In genomic region chr20:37108676-37109075, GRCh38 we compare ENCODE assay signal across 16 cellular contexts. TPM values are rescaled to one million over a fixed set of nuclear protein-coding genes. Genes with fewer than 3 reads are reported as not detected.
A peak's percentile ranks its signal among the peaks of the same experiment; 100 is the strongest.
DNase-seq lines count a peak whose midpoint lies in the region; ATAC-seq, FAIRE-seq and TF ChIP-seq lines count a peak whose summit lies in the region.
"Had no signal": no experiment of that assay in that cellular context is flagged by ENCODE, and none has a peak within 500 bp of the region (broad histone marks: within the 10 kb centered on the region; RNA-seq: fewer than 3 reads in every experiment).

No MANE protein-coding gene starts in this region.

- H3K27ac Mint-ChIP-seq in activated CD4-positive, alpha-beta memory T cell treated with anti-CD3 and anti-CD28 coated beads for 36 hours, result no peak overlapping the region

- peak; percentile 47 for ATAC-seq in HepG2
- ATAC-seq in right lobe of liver, result no peak
- ATAC-seq in PC-3, result no peak

- H4K20me1 ChIP-seq in HepG2 (ENCODE audit: insufficient read depth, low read length), result no peaks in the 10 kb centered on the region
- H4K20me1 ChIP-seq in PC-3 (ENCODE audit: low read length), result no peaks in the 10 kb centered on the region
- H4K20me1 ChIP-seq: BLaER1 had no signal

- TF ChIP-seq POLR2A in HepG2 (IDR thresholded peaks at IDR 0.05; ENCODE audit: insufficient read depth in 1 of 2, low read depth in 2 of 2, low read length in 2 of 2) (no peak), right lobe of liver (IDR thresholded peaks at IDR 0.05) (no peak)

- DNase-seq in HepG2 (ENCODE audit: low spot score) (no peak), right lobe of liver (no peak), PC-3 (peak; percentile 12), bronchial epithelial cell (ENCODE audit: low read depth) (peak; percentile 47), LoVo (ENCODE audit: low spot score) (no peak), anterior cingulate cortex (lab: John Stamatoyannopoulos, UW) (no peak)
- DNase-seq in activated CD4-positive, alpha-beta memory T cell treated with anti-CD3 and anti-CD28 coated beads for 36 hours, result no peak
- DNase-seq: 8988T; AML-193; CD8-positive, alpha-beta memory T cell; DND-41; H7 had no signal

- CTCF ChIA-PET in HepG2 (lab: Yijun Ruan, JAX; ENCODE audit: low intra/inter-chr PET ratio, low total read pairs), result no interaction called here
- CTCF ChIA-PET in PC-3 (lab: Charles Lee), result no interaction called here
- CTCF ChIA-PET in activated CD4-positive, alpha-beta memory T cell treated with anti-CD3 and anti-CD28 coated beads for 36 hours (lab: Charles Lee), result interaction anchor here (2.0 kb wide), 1 partner anchor 87 kb away, joined by 6 read pairs; no protein-coding TSS in a partner anchor

- peaks cover 7% of the 10 kb centered on the region for H3K4me1 ChIP-seq in HepG2 (ENCODE audit: insufficient read depth, low read length)
- H3K4me1 ChIP-seq in right lobe of liver, result no peaks in the 10 kb centered on the region
- H3K4me1 ChIP-seq in PC-3 (ENCODE audit: insufficient read depth, low read length), result no peaks in the 10 kb centered on the region
- H3K4me1 ChIP-seq: Caco-2 had no signal

- H3K79me2 ChIP-seq in HepG2 (ENCODE audit: insufficient read depth, low read length), result no peaks in the 10 kb centered on the region
- no peaks in the 10 kb centered on the region for H3K79me2 ChIP-seq in PC-3 (ENCODE audit: low read length)

- 23% methylated on average over 4 of the region's 4 CpGs for WGBS in HepG2 (ENCODE audit: low lambda C conversion rate)
- WGBS in right lobe of liver (ENCODE audit: insufficient coverage, low coverage, low lambda C conversion rate, missing lambda C conversion rate), result 90% methylated on average over 2 of the region's 4 CpGs

- no peak overlapping the region for H3K27ac ChIP-seq in HepG2 (ENCODE audit: extremely low read length, insufficient read depth, low read length)
- no peak overlapping the region for H3K27ac ChIP-seq in right lobe of liver
- no peak overlapping the region for H3K27ac ChIP-seq in PC-3 (ENCODE audit: low read length)
- H3K27ac ChIP-seq: BLaER1, HL-60 had no signal

- no peaks in the 10 kb centered on the region for H3K36me3 Mint-ChIP-seq in activated CD4-positive, alpha-beta memory T cell treated with anti-CD3 and anti-CD28 coated beads for 36 hours
- H3K36me3 Mint-ChIP-seq: CD8-positive, alpha-beta memory T cell had no signal

- H3K9me3 Mint-ChIP-seq in activated CD4-positive, alpha-beta memory T cell treated with anti-CD3 and anti-CD28 coated beads for 36 hours, result no peaks in the 10 kb centered on the region
- H3K9me3 Mint-ChIP-seq: CD8-positive, alpha-beta memory T cell had no signal

- in situ Hi-C loops in HepG2 (cut with HindIII; ENCODE audit: extremely low pct_ligation_motif_present, low pct_unique_long_range_greater_than_20kb), result no loop called here

- no peak overlapping the region for H3K9ac ChIP-seq in HepG2 (ENCODE audit: insufficient read depth, low read depth, low read length)
- no peak overlapping the region for H3K9ac ChIP-seq in PC-3 (ENCODE audit: low read length)
- H3K9ac ChIP-seq: BLaER1 had no signal

- H2AFZ ChIP-seq in HepG2 (ENCODE audit: low read length) (no peak overlapping the region), PC-3 (ENCODE audit: low read length) (no peak overlapping the region)

- TF ChIP-seq RAD21 in HepG2 (CRISPR knock-in tag; IDR thresholded peaks at IDR 0.05), result no peak

- peaks cover 3% of the 10 kb centered on the region for H3K4me1 Mint-ChIP-seq in activated CD4-positive, alpha-beta memory T cell treated with anti-CD3 and anti-CD28 coated beads for 36 hours (ENCODE audit: low read depth)
- H3K4me1 Mint-ChIP-seq: CD8-positive, alpha-beta memory T cell had no signal

- no peaks in the 10 kb centered on the region; a peak in 1 of 5 replicates for H3K27me3 ChIP-seq in HepG2 (ENCODE audit: control insufficient read depth in 1 of 2, insufficient read depth in 2 of 2, low read length in 2 of 2)
- H3K27me3 ChIP-seq in right lobe of liver, result no peaks in the 10 kb centered on the region
- H3K27me3 ChIP-seq in PC-3 (ENCODE audit: low read length), result no peaks in the 10 kb centered on the region
- no peaks in the 10 kb centered on the region for H3K27me3 ChIP-seq in bronchial epithelial cell (ENCODE audit: control insufficient read depth, insufficient read depth, low read length)
- H3K27me3 ChIP-seq: BLaER1 had no signal

- BruUV-seq in HepG2 (replicated peaks; lab: Mats Ljungman, UMichigan), result no TSS peak
- no TSS peak for BruUV-seq in PC-3 (replicated peaks; lab: Mats Ljungman, UMichigan)

- no peak for TF ChIP-seq CTCF in HepG2 (CRISPR knock-in tag; IDR thresholded peaks at IDR 0.05)
- no peak for TF ChIP-seq CTCF in right lobe of liver (IDR thresholded peaks at IDR 0.05)
- TF ChIP-seq CTCF in PC-3 (conservative IDR thresholded peaks at IDR 0.05; ENCODE audit: low read depth, low read length), result no peak
- no peak for TF ChIP-seq CTCF in bronchial epithelial cell (IDR thresholded peaks at IDR 0.05; ENCODE audit: insufficient read depth, low read length, severe bottlenecking)

- no peaks in the 10 kb centered on the region for H3F3A ChIP-seq in PC-3 (ENCODE audit: low read length, unreplicated experiment)

- H3K9me3 ChIP-seq in HepG2 (ENCODE audit: low read length) (no peaks in the 10 kb centered on the region), right lobe of liver (no peaks in the 10 kb centered on the region), PC-3 (ENCODE audit: low read length) (no peaks in the 10 kb centered on the region)
- H3K9me3 ChIP-seq: BLaER1, Caco-2 had no signal

- H3K4me3 Mint-ChIP-seq in activated CD4-positive, alpha-beta memory T cell treated with anti-CD3 and anti-CD28 coated beads for 36 hours, result no peak overlapping the region

- intact Hi-C loops in HepG2 (cut with micrococcal nuclease; ENCODE audit: unreplicated experiment), result no loop called here
- intact Hi-C loops in right lobe of liver (cut with DNase I), result no loop called here
- intact Hi-C loops in PC-3 (cut with micrococcal nuclease), result no loop called here
- intact Hi-C loops in activated CD4-positive, alpha-beta memory T cell treated with anti-CD3 and anti-CD28 coated beads for 36 hours (cut with micrococcal nuclease), result no loop called here

- no peaks in the 10 kb centered on the region for H3K9me2 ChIP-seq in PC-3 (replicated peaks; ENCODE audit: low read length)

- H3K36me3 ChIP-seq in HepG2 (replicated peaks in 1 of 2; ENCODE audit: control insufficient read depth in 1 of 2, insufficient read depth in 2 of 2, low read length in 2 of 2) (no peaks in the 10 kb centered on the region), right lobe of liver (no peaks in the 10 kb centered on the region), PC-3 (ENCODE audit: low read depth, low read length) (no peaks in the 10 kb centered on the region), bronchial epithelial cell (ENCODE audit: control insufficient read depth, insufficient read depth, low read length) (no peaks in the 10 kb centered on the region)
- H3K36me3 ChIP-seq: BLaER1 had no signal

- no peaks in the 10 kb centered on the region for H3K27me3 Mint-ChIP-seq in activated CD4-positive, alpha-beta memory T cell treated with anti-CD3 and anti-CD28 coated beads for 36 hours
- H3K27me3 Mint-ChIP-seq: CD8-positive, alpha-beta memory T cell had no signal

- TF ChIP-seq EP300 in HepG2 (IDR thresholded peaks at IDR 0.05; ENCODE audit: low read depth in 2 of 2, low read length in 2 of 2), result no peak
- no peak for TF ChIP-seq EP300 in HepG2 (CRISPR knock-in tag; IDR thresholded peaks at IDR 0.05; ENCODE audit: borderline replicate concordance)

- FAIRE-seq in HepG2 (lab: Jason Lieb, UNC) (no peak), bronchial epithelial cell (lab: Jason Lieb, UNC) (no peak)
- FAIRE-seq: GM18507 had no signal

- H3K4me3 ChIP-seq in HepG2 (replicated peaks in 1 of 3; ENCODE audit: insufficient read depth in 1 of 3, low read depth in 2 of 3, low read length in 3 of 3), result no peak overlapping the region
- no peak overlapping the region for H3K4me3 ChIP-seq in right lobe of liver
- no peak overlapping the region for H3K4me3 ChIP-seq in PC-3 (ENCODE audit: low read length)
- no peak overlapping the region for H3K4me3 ChIP-seq in bronchial epithelial cell (ENCODE audit: low read depth, low read length)
- H3K4me3 ChIP-seq: BLaER1 had no signal

- H3K4me2 ChIP-seq in HepG2 (ENCODE audit: low read depth, low read length), result no peak overlapping the region
- no peak overlapping the region for H3K4me2 ChIP-seq in PC-3 (ENCODE audit: low read length)
- H3K4me2 ChIP-seq: BLaER1 had no signal

- POLR2A ChIA-PET in HepG2 (lab: Yijun Ruan, JAX) (no interaction called here), PC-3 (lab: Charles Lee; ENCODE audit: unreplicated experiment) (no interaction called here)
- POLR2A ChIA-PET in activated CD4-positive, alpha-beta memory T cell treated with anti-CD3 and anti-CD28 coated beads for 36 hours (lab: Charles Lee), result no interaction called here

RNA-seq across cellular contexts. Expression of gene RBL1, which starts 12.9 kb away (rescaled TPM):
- total RNA-seq in HepG2 (2016; rRNA removed; fragmentation: Illumina TruSeq; extraction: Trizol) (25.9 and 27.5 TPM in 2 replicates), right lobe of liver (1 to 10 TPM; 1.8 to 3.9 (median 2.2) TPM), PC-3 (2014; rRNA removed) (17.3 and 41.1 TPM in 2 replicates), bronchial epithelial cell (2.7 and 3.2 TPM in 2 replicates)
- total RNA-seq in HepG2 (2016; cell fraction: cytosol; rRNA removed; fragmentation: Illumina TruSeq; extraction: Trizol; ENCODE audit: low read depth), result 42.0 and 44.0 TPM in 2 replicates
- 24.2 and 27.7 TPM in 2 replicates for total RNA-seq in HepG2 (2016; cell fraction: insoluble cytoplasmic fraction; rRNA removed; fragmentation: Illumina TruSeq; extraction: Trizol)
- 15.8 and 18.1 TPM in 2 replicates for total RNA-seq in HepG2 (2016; cell fraction: membrane; rRNA removed; fragmentation: Illumina TruSeq; extraction: Trizol)
- total RNA-seq in HepG2 (2016; cell fraction: nucleus; rRNA removed; fragmentation: Illumina TruSeq; extraction: Trizol), result 32.1 and 40.4 TPM in 2 replicates
- polyA plus RNA-seq in HepG2 (2011; rRNA removed), result 4.4 and 6.0 TPM in 2 replicates
- polyA plus RNA-seq in HepG2 (2011; cell fraction: cytosol; rRNA removed), result 2.9 and 3.4 TPM in 2 replicates
- 4.2 and 6.8 TPM in 2 replicates for polyA plus RNA-seq in HepG2 (2011; cell fraction: nucleus; rRNA removed)
- polyA plus RNA-seq in HepG2 (2012), result 3.7 and 7.6 TPM in 2 replicates
- 0.89 TPM in 2 replicates for polyA plus RNA-seq in HepG2 (2016; cell fraction: cytosol; fragmentation: Illumina TruSeq; extraction: Trizol; ENCODE audit: low read depth)
- 14.5 and 15.0 TPM in 2 replicates for polyA plus RNA-seq in HepG2 (2016; cell fraction: insoluble cytoplasmic fraction; fragmentation: Illumina TruSeq; extraction: Trizol; ENCODE audit: low read depth)
- 2.6 and 2.7 TPM in 2 replicates for polyA plus RNA-seq in HepG2 (2016; cell fraction: membrane; fragmentation: Illumina TruSeq; extraction: Trizol; ENCODE audit: low read depth)
- polyA plus RNA-seq in HepG2 (2016; cell fraction: nucleus; fragmentation: Illumina TruSeq; extraction: Trizol; ENCODE audit: insufficient read depth, low read depth), result 18.1 and 20.7 TPM in 2 replicates
- polyA minus RNA-seq in HepG2 (2011; rRNA and poly(A)+ RNA removed; ENCODE audit: low replicate concordance), result 16.9 and 19.2 TPM in 2 replicates
- polyA minus RNA-seq in HepG2 (2011; cell fraction: cytosol; rRNA and poly(A)+ RNA removed), result 10.9 and 13.3 TPM in 2 replicates
- polyA minus RNA-seq in HepG2 (2011; cell fraction: nucleus; rRNA and poly(A)+ RNA removed), result 27.9 and 29.1 TPM in 2 replicates
- total RNA-seq in activated CD4-positive, alpha-beta memory T cell treated with anti-CD3 and anti-CD28 coated beads for 36 hours, result 10 to 100 TPM; 41.4 to 41.6 TPM

Comparison
In these comparisons a context has a peak if more than half of its experiments do, and no peak if none do; other contexts are left out.
1. DNase-seq: peak in PC-3 (single experiment) and bronchial epithelial cell (single experiment); none in HepG2 (single experiment), right lobe of liver (0 of 3), activated CD4-positive, alpha-beta memory T cell treated with anti-CD3 and anti-CD28 coated beads for 36 hours (single experiment), LoVo (single experiment) and anterior cingulate cortex (0 of 58).